ENCODE assay signal across 16 cellular contexts in genomic region chr15:50107157-50107556, GRCh38. TPM values are rescaled to one million over a fixed set of nuclear protein-coding genes. Genes with fewer than 3 reads are reported as not detected.
DNase-seq lines count a peak whose midpoint lies in the region; ATAC-seq, FAIRE-seq and TF ChIP-seq lines count a peak whose summit lies in the region.
"Had no signal": no experiment of that assay in that cellular context is flagged by ENCODE, and none has a peak within 500 bp of the region (broad histone marks: within the 10 kb centered on the region; RNA-seq: fewer than 3 reads in every experiment).

No MANE protein-coding gene starts in this region.

- H4K20me1 ChIP-seq in GM12878 (ENCODE audit: control insufficient read depth, insufficient read depth): no peaks in the 10 kb centered on the region

- SMC1A ChIA-PET in GM12878 (lab: Charles Lee; ENCODE audit: uncharacterized antibody, unreplicated experiment): no interaction called here

- ATAC-seq in HG02798 (IDR thresholded peaks at IDR 0.05; ENCODE audit: poor library complexity, unreplicated experiment) (peak; percentile 7), GM12878 (no peak), GM18909 (IDR thresholded peaks at IDR 0.05; ENCODE audit: poor library complexity, unreplicated experiment) (no peak)
- ATAC-seq in stimulated activated naive CD8-positive, alpha-beta T cell treated with anti-CD3 and anti-CD28 coated beads, Interleukin-15, Interleukin-2, amounts not matched to agents 100 U/mL and 50 U/mL, for 24 hours: peak; percentile 44

- POLR2A ChIA-PET in GM12878 (lab: Charles Lee): no interaction called here

- WGBS in GM12878 (ENCODE audit: insufficient coverage, insufficient replicate concordance, low lambda C conversion rate, missing lambda C conversion rate): 25% methylated on average over 4 of the region's 4 CpGs
- 48 to 65% (median 60%) methylated on average over 4 of the region's 4 CpGs for WGBS in ovary, 3 donors

- H3K27ac ChIP-seq in GM12878 (ENCODE audit: control insufficient read depth, insufficient read depth) (no peak overlapping the region), ovary (no peak overlapping the region)

- no peak for FAIRE-seq in GM12878 (lab: Jason Lieb, UNC)
- FAIRE-seq: pancreas had no signal

- RAD21 ChIA-PET in GM12878 (lab: Charles Lee; ENCODE audit: unreplicated experiment): no interaction called here

- no peak overlapping the region for H3K9ac ChIP-seq in GM12878 (ENCODE audit: control insufficient read depth, insufficient read depth, low read length)
- H3K9ac ChIP-seq: SK-N-SH had no signal

- BruUV-seq in GM12878 (replicated peaks; lab: Mats Ljungman, UMichigan): no TSS peak

- TF ChIP-seq CTCF in NB4 (IDR thresholded peaks at IDR 0.05; ENCODE audit: low read depth, low read length): no peak
- no peak for TF ChIP-seq CTCF in GM12878 (IDR thresholded peaks at IDR 0.05 in 2 of 3, conservative IDR thresholded peaks at IDR 0.05 in 1 of 3; ENCODE audit: control insufficient read depth in 2 of 3, extremely low read depth in 1 of 3, insufficient read depth in 1 of 3, low read depth in 3 of 3, low read length in 3 of 3)
- no peak for TF ChIP-seq CTCF in ovary (IDR thresholded peaks at IDR 0.05)

- TF ChIP-seq EP300 in GM12878 (IDR thresholded peaks at IDR 0.05; ENCODE audit: borderline replicate concordance in 1 of 2, control insufficient read depth in 1 of 2, low read depth in 2 of 2, low read length in 2 of 2) (no peak), ovary (IDR thresholded peaks at IDR 0.05) (no peak)

- H3K9me3 ChIP-seq in GM12878 (replicated peaks; ENCODE audit: control insufficient read depth, insufficient read depth, low read length) (no peaks in the 10 kb centered on the region), ovary (no peaks in the 10 kb centered on the region)
- H3K9me3 ChIP-seq: left ventricle myocardium inferior, pancreas, sigmoid colon, SK-N-SH had no signal

- no peaks in the 10 kb centered on the region for H3K36me3 ChIP-seq in GM12878 (ENCODE audit: control insufficient read depth in 2 of 2, insufficient read depth in 2 of 2, low read length in 1 of 2)
- H3K36me3 ChIP-seq in ovary: no peaks in the 10 kb centered on the region
- H3K36me3 ChIP-seq: left ventricle myocardium inferior, pancreas, sigmoid colon had no signal

- no peaks in the 10 kb centered on the region for H3K79me2 ChIP-seq in GM12878 (ENCODE audit: control insufficient read depth, insufficient read depth, low read length)

- CTCF ChIA-PET in GM12878 (lab: Yijun Ruan, JAX): interaction anchor here (0.7 kb wide), 1 partner anchor 439 kb away, joined by 3 read pairs; no protein-coding TSS in a partner anchor

- peaks cover 21% of the 10 kb centered on the region for H3K4me1 ChIP-seq in GM12878 (ENCODE audit: control insufficient read depth, insufficient read depth, low read length)
- no peaks in the 10 kb centered on the region for H3K4me1 ChIP-seq in ovary (ENCODE audit: insufficient read depth)
- H3K4me1 ChIP-seq: pancreas, sigmoid colon had no signal

- DNase-seq in NB4 (ENCODE audit: low read depth): peak; percentile 59
- DNase-seq in GM12878 (ENCODE audit: low read depth, low spot score): no peak
- DNase-seq in stimulated activated naive CD8-positive, alpha-beta T cell treated with anti-CD3 and anti-CD28 coated beads, Interleukin-15, Interleukin-2, amounts not matched to agents 100 U/mL and 50 U/mL, for 24 hours: no peak
- no peak for DNase-seq in ovary
- no peak for DNase-seq in NCI-H2227 treated with DMSO at 0.1 percent for 48 hours (lab: John Stamatoyannopoulos, UW)
- DNase-seq: activated CD4-positive, alpha-beta T cell treated with anti-CD3 and anti-CD28 coated beads for 4 hours; amniotic stem cell; glutamatergic neuron; left ventricle myocardium inferior; NCI-H187; NCI-H345; sigmoid colon; SK-N-SH had no signal

- H3K27me3 ChIP-seq in GM12878 (replicated peaks in 1 of 2; ENCODE audit: control insufficient read depth in 2 of 2, insufficient read depth in 2 of 2, low read length in 1 of 2) (no peaks in the 10 kb centered on the region; a peak in 1 of 4 replicates), ovary (no peaks in the 10 kb centered on the region)
- H3K27me3 ChIP-seq: pancreas, sigmoid colon had no signal

- TF ChIP-seq POLR2A in NB4 (IDR thresholded peaks at IDR 0.05; ENCODE audit: extremely low read depth, insufficient read length): no peak
- no peak for TF ChIP-seq POLR2A in GM12878 (IDR thresholded peaks at IDR 0.05; ENCODE audit: low read depth, low read length)
- no peak for TF ChIP-seq POLR2A in ovary (IDR thresholded peaks at IDR 0.05)

- H2AFZ ChIP-seq in GM12878 (ENCODE audit: control insufficient read depth, low read depth, low read length): no peak overlapping the region

- intact Hi-C loops in GM12878 (cut with micrococcal nuclease; ENCODE audit: unreplicated experiment) (no loop called here), ovary (cut with DNase I) (no loop called here)

- peak overlapping the region; percentile 54; the same call in 1 of the 2 replicates for H3K4me2 ChIP-seq in GM12878 (ENCODE audit: control insufficient read depth, insufficient read depth)
- H3K4me2 ChIP-seq: SK-N-SH had no signal

- peak overlapping the region; percentile 54 for H3K4me3 ChIP-seq in NB4 (ENCODE audit: low read depth, low read length)
- H3K4me3 ChIP-seq in GM12878: no peak overlapping the region
- H3K4me3 ChIP-seq in ovary: no peak overlapping the region
- H3K4me3 ChIP-seq: left ventricle myocardium inferior, pancreas, sigmoid colon had no signal

- TF ChIP-seq RAD21 in GM12878 (IDR thresholded peaks at IDR 0.05; ENCODE audit: insufficient read depth, low read depth, low read length): no peak

- in situ Hi-C loops in GM12878 (cut with MboI): no loop called here

TF ChIP-seq in GM12878, 131 proteins besides CTCF, POLR2A, EP300 and RAD21:
- TF ChIP-seq WRNIP1 (IDR thresholded peaks at IDR 0.05; ENCODE audit: borderline replicate concordance, low read depth, low read length): no peak
- no peak for TF ChIP-seq CEBPZ (IDR thresholded peaks at IDR 0.05; ENCODE audit: low read depth, low read length)
- no peak for TF ChIP-seq MTA2 (IDR thresholded peaks at IDR 0.05; ENCODE audit: low read depth)

RNA-seq across cellular contexts. Expression of gene ATP8B4, which starts 11.9 kb away (rescaled TPM):
- total RNA-seq in GM12878 (2013; cell fraction: nucleolus; rRNA removed): 0.49 and 1.2 TPM in 2 replicates
- total RNA-seq in GM12878 (2014; rRNA removed): 0.23 and 0.49 TPM in 2 replicates
- total RNA-seq in GM12878 (2014; rRNA removed; fragmentation: Illumina TruSeq; extraction: Trizol): 0.27 and 0.55 TPM in 2 replicates
- 0.23 and 0.56 TPM in 2 replicates for total RNA-seq in GM12878 (2021)
- 0.05 TPM for polyA plus RNA-seq in GM12878 (2011; ENCODE audit: low read depth)
- 0.15 and 0.29 TPM in 2 replicates for polyA plus RNA-seq in GM12878 (2011; rRNA removed)
- 0.08 and 0.09 TPM in 2 replicates for polyA plus RNA-seq in GM12878 (2011; cell fraction: cytosol; rRNA removed)
- polyA plus RNA-seq in GM12878 (2011; cell fraction: nucleus; rRNA removed): 0.25 and 0.33 TPM in 2 replicates
- 0.11 and 0.12 TPM in 2 replicates for polyA plus RNA-seq in GM12878 (2012)
- polyA plus RNA-seq in GM12878 (2014; fragmentation: Illumina TruSeq; extraction: Trizol): 0.10 and 0.82 TPM in 2 replicates
- polyA plus RNA-seq in GM12878 (2014; fragmentation: Nextera tagmentation; extraction: Ambion mirVana): under 1 TPM; 0.02 TPM
- 0.08 TPM in 2 replicates for polyA plus RNA-seq in GM12878 (2014; rRNA removed)
- polyA plus RNA-seq in GM12878 (2016; fragmentation: Nextera tagmentation; extraction: Ambion mirVana): under 1 TPM; 0.48 to 0.94 TPM
- 0.72 and 2.7 TPM in 2 replicates for polyA minus RNA-seq in GM12878 (2011; rRNA and poly(A)+ RNA removed)
- not detected in 2 replicates for polyA minus RNA-seq in GM12878 (2011; cell fraction: cytosol; rRNA and poly(A)+ RNA removed)
- 1.4 and 1.5 TPM in 2 replicates for polyA minus RNA-seq in GM12878 (2011; cell fraction: nucleus; rRNA and poly(A)+ RNA removed)
- 10 to 100 TPM in 2 of 7 donors, 1 to 10 TPM in 5; 3.7 to 14.4 (median 6.4) TPM for total RNA-seq in ovary
- polyA plus RNA-seq in ovary: 10 to 100 TPM in 1 of 2 donors, 1 to 10 TPM in 1; 8.7 to 11.3 TPM

Comparison
In these comparisons a context has a peak if more than half of its experiments do, and no peak if none do; other contexts are left out.
1. ATAC-seq: peak in HG02798 (single experiment) and stimulated activated naive CD8-positive, alpha-beta T cell treated with anti-CD3 and anti-CD28 coated beads, Interleukin-15, Interleukin-2, amounts not matched to agents 100 U/mL and 50 U/mL, for 24 hours (single experiment); none in GM12878 (single experiment) and GM18909 (single experiment).